In the genomic region with DNA sequence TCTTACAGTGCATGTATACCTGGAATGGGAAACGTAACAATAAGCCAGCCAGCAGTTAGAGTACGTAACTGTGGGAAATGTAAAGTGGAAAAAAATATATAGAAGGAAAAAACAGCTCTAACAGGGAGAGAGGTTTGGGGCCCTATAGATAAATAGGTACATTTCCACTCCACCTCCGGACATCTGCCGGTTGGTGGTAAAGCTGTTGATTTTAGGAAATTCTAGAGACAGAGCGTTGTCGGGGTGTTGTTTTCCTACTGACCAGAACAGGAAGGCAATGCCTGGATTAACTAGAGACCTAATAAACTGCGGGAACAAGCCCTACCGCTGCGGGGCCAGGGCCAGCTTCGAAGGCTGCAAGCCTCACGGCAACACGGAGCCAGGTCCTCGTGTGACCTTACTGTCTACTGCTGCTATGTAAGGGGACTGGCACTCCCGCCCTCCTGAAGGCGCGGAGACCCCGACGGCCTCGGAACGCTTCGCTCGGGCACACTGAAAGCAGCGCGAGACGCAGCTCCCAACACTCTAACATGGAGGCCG, we compare ENCODE assay signal across 7 cellular contexts. TPM values are rescaled to one million over a fixed set of nuclear protein-coding genes. Genes with fewer than 3 reads are reported as not detected.
DNase-seq lines count a peak whose midpoint lies in the region; ATAC-seq, FAIRE-seq and TF ChIP-seq lines count a peak whose summit lies in the region.

No MANE protein-coding gene starts in this region.

- FAIRE-seq in GM12892 (lab: Jason Lieb, UNC): peak; percentile 33

- ATAC-seq in HG03432 (IDR thresholded peaks at IDR 0.05; ENCODE audit: unreplicated experiment): no peak

- H3K27ac ChIP-seq in esophagus muscularis mucosa (replicated peaks in 1 of 4): peak overlapping the region; percentile 93 to 99 (median 96)
- H3K27ac ChIP-seq in vagina: peak overlapping the region; percentile 94

- H3K27me3 ChIP-seq in MG63 (no peaks in the 10 kb centered on the region), esophagus muscularis mucosa (no peaks in the 10 kb centered on the region), vagina (no peaks in the 10 kb centered on the region)

- H3K4me3 Mint-ChIP-seq in activated CD4-positive, alpha-beta memory T cell treated with anti-CD3 and anti-CD28 coated beads, Interleukin-2, amount 10 ng/mL, durations not matched to agents 7 days and 5 days: peak overlapping the region; percentile 98
- peak overlapping the region; percentile 95 for H3K4me3 Mint-ChIP-seq in osteocyte (ENCODE audit: unreplicated experiment)

- CTCF ChIA-PET in activated CD4-positive, alpha-beta memory T cell treated with anti-CD3 and anti-CD28 coated beads, Interleukin-2, amount 10 ng/mL, durations not matched to agents 7 days and 5 days (lab: Charles Lee): interaction anchor here (0.7 to 3.3 kb wide), 10 partner anchors 8 to 216 kb away, joined by 3 to 12 read pairs (median 4); a partner anchor contains a TSS

- POLR2A ChIA-PET in activated CD4-positive, alpha-beta memory T cell treated with anti-CD3 and anti-CD28 coated beads, Interleukin-2, amount 10 ng/mL, durations not matched to agents 7 days and 5 days (lab: Charles Lee): interaction anchor here (0.9 to 4.6 kb wide), 24 partner anchors 9 to 1290 kb away, joined by 3 to 96 read pairs (median 6); a partner anchor contains a TSS

- H3K36me3 Mint-ChIP-seq in activated CD4-positive, alpha-beta memory T cell treated with anti-CD3 and anti-CD28 coated beads, Interleukin-2, amount 10 ng/mL, durations not matched to agents 7 days and 5 days (ENCODE audit: low read depth): peaks cover 43% of the 10 kb centered on the region
- H3K36me3 Mint-ChIP-seq in osteocyte (ENCODE audit: unreplicated experiment): peaks cover 24% of the 10 kb centered on the region

- peaks cover 31% of the 10 kb centered on the region for H3K36me3 ChIP-seq in MG63
- peaks cover 14 to 26% (median 17%) of the 10 kb centered on the region in 4 donors for H3K36me3 ChIP-seq in esophagus muscularis mucosa
- H3K36me3 ChIP-seq in vagina: peaks cover 0 to 25% of the 10 kb centered on the region in 2 donors

- H3K4me3 ChIP-seq in MG63 (peak overlapping the region; percentile 86), esophagus muscularis mucosa (peak overlapping the region; percentile 70 to 97 (median 95)), vagina (peak overlapping the region; percentile 91 to 96)

- peak overlapping the region; percentile 85 for H3K27ac Mint-ChIP-seq in activated CD4-positive, alpha-beta memory T cell treated with anti-CD3 and anti-CD28 coated beads, Interleukin-2, amount 10 ng/mL, durations not matched to agents 7 days and 5 days
- peak overlapping the region; percentile 98 for H3K27ac Mint-ChIP-seq in osteocyte (ENCODE audit: unreplicated experiment)

- DNase-seq in GM12892 (ENCODE audit: insufficient read length) (no peak), MG63 (no peak), esophagus muscularis mucosa (ENCODE audit: extremely low spot score) (peak; percentile 92), osteocyte (ENCODE audit: extremely low spot score, unreplicated experiment) (no peak), vagina (ENCODE audit: extremely low spot score in 2 of 2) (peak; percentile 84 to 91)
- DNase-seq in activated CD4-positive, alpha-beta memory T cell treated with anti-CD3 and anti-CD28 coated beads, Interleukin-2, amount 10 ng/mL, durations not matched to agents 7 days and 5 days: no peak

- intact Hi-C loops in esophagus muscularis mucosa (cut with DNase I) (loop anchor here (2.0 to 10.0 kb wide), 2 partner anchors 61 to 541 kb away; a partner anchor contains a TSS), vagina (cut with DNase I) (no loop called here)

- H3K9me3 ChIP-seq in MG63 (no peaks in the 10 kb centered on the region), esophagus muscularis mucosa (no peaks in the 10 kb centered on the region), vagina (no peaks in the 10 kb centered on the region)

- TF ChIP-seq POLR2A in GM12892 (IDR thresholded peaks at IDR 0.05; ENCODE audit: low read depth, low read length) (no peak), esophagus muscularis mucosa (IDR thresholded peaks at IDR 0.05; ENCODE audit: low read depth) (no peak), vagina (IDR thresholded peaks at IDR 0.05) (no peak)

- 3% methylated on average over 13 of the region's 26 CpGs for WGBS in esophagus muscularis mucosa

- H3K9me3 Mint-ChIP-seq in activated CD4-positive, alpha-beta memory T cell treated with anti-CD3 and anti-CD28 coated beads, Interleukin-2, amount 10 ng/mL, durations not matched to agents 7 days and 5 days: no peaks in the 10 kb centered on the region
- H3K9me3 Mint-ChIP-seq in osteocyte (ENCODE audit: unreplicated experiment): peaks cover 2% of the 10 kb centered on the region

- TF ChIP-seq CTCF in esophagus muscularis mucosa (IDR thresholded peaks at IDR 0.05) (no peak), osteocyte (IDR thresholded peaks at IDR 0.05) (no peak), vagina (IDR thresholded peaks at IDR 0.05) (no peak)

- peaks cover 30 to 50% (median 46%) of the 10 kb centered on the region in 4 donors for H3K4me1 ChIP-seq in esophagus muscularis mucosa
- H3K4me1 ChIP-seq in vagina: peaks cover 39% of the 10 kb centered on the region

- no peaks in the 10 kb centered on the region for H3K27me3 Mint-ChIP-seq in activated CD4-positive, alpha-beta memory T cell treated with anti-CD3 and anti-CD28 coated beads, Interleukin-2, amount 10 ng/mL, durations not matched to agents 7 days and 5 days
- no peaks in the 10 kb centered on the region for H3K27me3 Mint-ChIP-seq in osteocyte (ENCODE audit: unreplicated experiment)

- H3K4me1 Mint-ChIP-seq in activated CD4-positive, alpha-beta memory T cell treated with anti-CD3 and anti-CD28 coated beads, Interleukin-2, amount 10 ng/mL, durations not matched to agents 7 days and 5 days: peaks cover 45% of the 10 kb centered on the region
- peaks cover 43% of the 10 kb centered on the region for H3K4me1 Mint-ChIP-seq in osteocyte (ENCODE audit: unreplicated experiment)

- TF ChIP-seq EP300 in esophagus muscularis mucosa (IDR thresholded peaks at IDR 0.05): no peak

RNA-seq across cellular contexts. Expression of a gene that starts 0.8 kb away (rescaled TPM):
- 13.3 TPM for polyA plus RNA-seq in GM12892 (2012; ENCODE audit: missing spikeins)
- 14.4 and 15.1 TPM in 2 replicates for total RNA-seq in MG63 (2014; rRNA removed; shearing (Covaris generic); ENCODE audit: low replicate concordance)
- 10 to 100 TPM; 30.5 to 30.9 TPM for total RNA-seq in activated CD4-positive, alpha-beta memory T cell treated with anti-CD3 and anti-CD28 coated beads, Interleukin-2, amount 10 ng/mL, durations not matched to agents 7 days and 5 days
- total RNA-seq in esophagus muscularis mucosa (10 to 100 TPM; 19.4 to 21.8 (median 20.5) TPM), osteocyte (13.2 and 13.8 TPM in 2 replicates), vagina (15.0 TPM)

Comparison
In these comparisons a context has a peak if more than half of its experiments do, and no peak if none do; other contexts are left out.
1. DNase-seq: peak in esophagus muscularis mucosa (single experiment) and vagina (2 of 2); none in GM12892 (single experiment), MG63 (single experiment), activated CD4-positive, alpha-beta memory T cell treated with anti-CD3 and anti-CD28 coated beads, Interleukin-2, amount 10 ng/mL, durations not matched to agents 7 days and 5 days (single experiment) and osteocyte (single experiment).
2. Peak in every context shown above with its lines, with median percentiles within 50 percentile points of each other: H3K4me3 ChIP-seq.